15 cellular contexts compared by ENCODE assay signal in genomic region chr16:71351558-71351901, GRCh38.
"Had no signal": no experiment of that assay in that cellular context is flagged by ENCODE, and none has a peak within 500 bp of the region (broad histone marks: within the 10 kb centered on the region; RNA-seq: fewer than 3 reads in every experiment).

No MANE protein-coding gene starts in this region.

- H3K36me3 ChIP-seq: brain microvascular endothelial cell, esophagus squamous epithelium, left lung, ovary, transverse colon had no signal

- DNase-seq: activated CD4-positive, alpha-beta T cell treated with anti-CD3 and anti-CD28 coated beads for 36 hours; activated CD8-positive, alpha-beta T cell treated with anti-CD3 and anti-CD28 coated beads, Interleukin-2, amount 10 ng/mL, durations not matched to agents 7 days and 5 days; amygdala; brain microvascular endothelial cell; esophagus squamous epithelium; foreskin melanocyte; left lung; mesenchymal stem cell; ovary; stimulated activated CD4-positive, alpha-beta T cell treated with anti-CD3 and anti-CD28 coated beads, Interleukin-12 subunit alpha, Interleukin-12 subunit beta, amount 100 ng/mL, for 4 hours; stimulated activated naive CD4-positive, alpha-beta T cell; T-helper 1 cell; transverse colon had no signal

- ATAC-seq: activated CD4-positive, alpha-beta T cell treated with anti-CD3 and anti-CD28 coated beads for 36 hours; activated CD8-positive, alpha-beta T cell treated with anti-CD3 and anti-CD28 coated beads, Interleukin-2, amount 10 ng/mL, durations not matched to agents 7 days and 5 days; activated naive CD4-positive, alpha-beta T cell treated with anti-CD3 and anti-CD28 coated beads, Interleukin-2, amount 50 U/mL, for 72 hours; left lung had no signal

- H3K4me3 ChIP-seq: esophagus squamous epithelium, left lung, ovary, transverse colon had no signal

- H3K4me1 ChIP-seq: left lung, transverse colon had no signal

- H3K9me3 ChIP-seq: esophagus squamous epithelium, left lung, ovary, transverse colon had no signal

- H3K27ac ChIP-seq: brain microvascular endothelial cell, esophagus squamous epithelium, left lung, ovary, transverse colon, VCaP had no signal

- H3K27me3 ChIP-seq: brain microvascular endothelial cell, ovary, transverse colon had no signal
